ENCODE assay signal across 27 cellular contexts in genomic region chr6:119323478-119323877, GRCh38. TPM values are rescaled to one million over a fixed set of nuclear protein-coding genes. Genes with fewer than 3 reads are reported as not detected.
DNase-seq lines count a peak whose midpoint lies in the region; FAIRE-seq and TF ChIP-seq lines count a peak whose summit lies in the region.
"Had no signal": no experiment of that assay in that cellular context is flagged by ENCODE, and none has a peak within 500 bp of the region (broad histone marks: within the 10 kb centered on the region; RNA-seq: fewer than 3 reads in every experiment).

No MANE protein-coding gene starts in this region.

- H3K36me3 Mint-ChIP-seq in astrocyte (ENCODE audit: low read depth, unreplicated experiment) (peaks cover 2% of the 10 kb centered on the region), endothelial cell (ENCODE audit: low read depth, unreplicated experiment) (peaks cover 8% of the 10 kb centered on the region)
- no peaks in the 10 kb centered on the region for H3K36me3 Mint-ChIP-seq in activated CD4-positive, alpha-beta memory T cell treated with anti-CD3 and anti-CD28 coated beads for 36 hours

- H3K27ac ChIP-seq in astrocyte (ENCODE audit: low read depth, low read length): no peak overlapping the region
- H3K27ac ChIP-seq: colonic mucosa, esophagus muscularis mucosa, left lung, PC-9, skin epidermis, WERI-Rb-1 had no signal

- no peak overlapping the region for H3K4me2 ChIP-seq in astrocyte (ENCODE audit: low read length)
- H3K4me2 ChIP-seq: PC-9 had no signal

- H3K27me3 ChIP-seq in astrocyte (ENCODE audit: insufficient read depth, low read length): no peaks in the 10 kb centered on the region
- H3K27me3 ChIP-seq: colonic mucosa, esophagus muscularis mucosa, left lung had no signal

- H4K20me1 ChIP-seq in astrocyte (ENCODE audit: insufficient read depth, low read length): peaks cover 3% of the 10 kb centered on the region

- no peak overlapping the region for H2AFZ ChIP-seq in astrocyte (ENCODE audit: low read depth, low read length)
- H2AFZ ChIP-seq: PC-9 had no signal

- H3K9me3 Mint-ChIP-seq in astrocyte (ENCODE audit: unreplicated experiment) (no peaks in the 10 kb centered on the region), endothelial cell (ENCODE audit: unreplicated experiment) (no peaks in the 10 kb centered on the region)
- no peaks in the 10 kb centered on the region for H3K9me3 Mint-ChIP-seq in activated CD4-positive, alpha-beta memory T cell treated with anti-CD3 and anti-CD28 coated beads for 36 hours
- H3K9me3 Mint-ChIP-seq: effector memory CD8-positive, alpha-beta T cell; naive B cell had no signal

- POLR2A ChIA-PET in activated CD4-positive, alpha-beta memory T cell treated with anti-CD3 and anti-CD28 coated beads for 36 hours (lab: Charles Lee): no interaction called here

- H3K9me3 ChIP-seq in astrocyte (ENCODE audit: insufficient read depth, low read depth, low read length): no peaks in the 10 kb centered on the region
- H3K9me3 ChIP-seq: colonic mucosa, esophagus muscularis mucosa, left lung had no signal

- no peak overlapping the region for H3K9ac ChIP-seq in astrocyte (ENCODE audit: low read length)

- H3K27me3 Mint-ChIP-seq in astrocyte (ENCODE audit: low read depth, unreplicated experiment): no peaks in the 10 kb centered on the region
- peaks cover 3% of the 10 kb centered on the region for H3K27me3 Mint-ChIP-seq in endothelial cell (ENCODE audit: unreplicated experiment)
- H3K27me3 Mint-ChIP-seq in activated CD4-positive, alpha-beta memory T cell treated with anti-CD3 and anti-CD28 coated beads for 36 hours: no peaks in the 10 kb centered on the region
- H3K27me3 Mint-ChIP-seq: effector memory CD8-positive, alpha-beta T cell; naive B cell had no signal

- H3K27ac Mint-ChIP-seq in astrocyte (ENCODE audit: unreplicated experiment) (peak overlapping the region; percentile 23), endothelial cell (ENCODE audit: unreplicated experiment) (no peak overlapping the region)
- H3K27ac Mint-ChIP-seq in activated CD4-positive, alpha-beta memory T cell treated with anti-CD3 and anti-CD28 coated beads for 36 hours: no peak overlapping the region
- H3K27ac Mint-ChIP-seq: naive B cell had no signal

- CTCF ChIA-PET in activated CD4-positive, alpha-beta memory T cell treated with anti-CD3 and anti-CD28 coated beads for 36 hours (lab: Charles Lee): no interaction called here

- H3K4me3 Mint-ChIP-seq in astrocyte (ENCODE audit: unreplicated experiment): no peak overlapping the region
- H3K4me3 Mint-ChIP-seq in endothelial cell (ENCODE audit: unreplicated experiment): no peak overlapping the region
- no peak overlapping the region for H3K4me3 Mint-ChIP-seq in activated CD4-positive, alpha-beta memory T cell treated with anti-CD3 and anti-CD28 coated beads for 36 hours
- H3K4me3 Mint-ChIP-seq: naive B cell had no signal

- H3K4me3 ChIP-seq in astrocyte (ENCODE audit: insufficient read depth, low read depth, low read length): no peak overlapping the region
- H3K4me3 ChIP-seq: colonic mucosa, esophagus muscularis mucosa, left lung, PC-9, skin epidermis had no signal

- intact Hi-C loops in activated CD4-positive, alpha-beta memory T cell treated with anti-CD3 and anti-CD28 coated beads for 36 hours (cut with micrococcal nuclease): no loop called here

- no peak for TF ChIP-seq CTCF in astrocyte (IDR thresholded peaks at IDR 0.05; ENCODE audit: insufficient read depth, low read depth, low read length)
- no peak for TF ChIP-seq CTCF in endothelial cell (IDR thresholded peaks at IDR 0.05; ENCODE audit: unreplicated experiment)

- DNase-seq in ACHN (peak; percentile 21), LHCN-M2 (ENCODE audit: low read depth) (peak; percentile 52), astrocyte (ENCODE audit: low read depth) (peak; percentile 26), iris pigment epithelial cell (ENCODE audit: low read depth) (peak; percentile 18), endothelial cell (ENCODE audit: low spot score) (no peak), superior temporal gyrus (ENCODE audit: extremely low spot score) (no peak)
- no peak for DNase-seq in activated CD4-positive, alpha-beta memory T cell treated with anti-CD3 and anti-CD28 coated beads for 36 hours
- no peak for DNase-seq in central memory CD4-positive, alpha-beta T cell
- DNase-seq: activated CD4-positive, alpha-beta T cell treated with anti-CD3 and anti-CD28 coated beads for 48 hours; activated naive CD4-positive, alpha-beta T cell treated with Interleukin-2 at 50 U/mL for 16 hours; activated T-cell treated with anti-CD3 and anti-CD28 coated beads, Interleukin-2, amount 50 U/mL, for 48 hours; amniotic stem cell; colonic mucosa; foreskin melanocyte; left lung; naive B cell; NCI-H1694; occipital lobe; PC-9; SHP77 treated with DMSO at 0.1 percent for 48 hours; T-helper 9 cell; trophoblast cell; WERI-Rb-1 had no signal

- FAIRE-seq in astrocyte (lab: Jason Lieb, UNC): no peak

- H3K4me1 Mint-ChIP-seq in astrocyte (ENCODE audit: low read depth, unreplicated experiment) (peaks cover 18% of the 10 kb centered on the region), endothelial cell (ENCODE audit: unreplicated experiment) (peaks cover 9% of the 10 kb centered on the region)
- H3K4me1 Mint-ChIP-seq in activated CD4-positive, alpha-beta memory T cell treated with anti-CD3 and anti-CD28 coated beads for 36 hours (ENCODE audit: low read depth): peaks cover 19% of the 10 kb centered on the region

- peaks cover 3% of the 10 kb centered on the region for H3K4me1 ChIP-seq in astrocyte (ENCODE audit: insufficient read depth, low read length)
- H3K4me1 ChIP-seq: colonic mucosa had no signal

- H3K36me3 ChIP-seq in astrocyte (ENCODE audit: insufficient read depth, low read length): no peaks in the 10 kb centered on the region
- H3K36me3 ChIP-seq: colonic mucosa, WERI-Rb-1 had no signal

- in situ Hi-C loops in ACHN (cut with HindIII; ENCODE audit: low pct_ligation_motif_present, low pct_unique_long_range_greater_than_20kb, low sequenced_read_pairs): no loop called here

- H3K79me2 ChIP-seq in astrocyte (ENCODE audit: insufficient read depth, low read length): no peaks in the 10 kb centered on the region

RNA-seq across cellular contexts. Expression of gene MAN1A1, which starts 26.1 kb away (rescaled TPM):
- total RNA-seq in LHCN-M2 (2014; rRNA removed) (104 and 158 TPM in 2 replicates), astrocyte (11.7 and 13.2 TPM in 2 replicates), endothelial cell (ENCODE audit: unreplicated experiment) (34.4 TPM)
- 2.6 TPM for polyA plus RNA-seq in LHCN-M2 (2012)
- total RNA-seq in activated CD4-positive, alpha-beta memory T cell treated with anti-CD3 and anti-CD28 coated beads for 36 hours: 10 to 100 TPM; 21.8 to 23.9 TPM
- total RNA-seq: G401 had no signal

Comparison
In these comparisons a context has a peak if more than half of its experiments do, and no peak if none do; other contexts are left out.
1. DNase-seq: peak in ACHN (single experiment), LHCN-M2 (single experiment), astrocyte (single experiment) and iris pigment epithelial cell (single experiment); none in endothelial cell (single experiment), superior temporal gyrus (single experiment), activated CD4-positive, alpha-beta memory T cell treated with anti-CD3 and anti-CD28 coated beads for 36 hours (single experiment) and central memory CD4-positive, alpha-beta T cell (single experiment).